In the genomic region with DNA sequence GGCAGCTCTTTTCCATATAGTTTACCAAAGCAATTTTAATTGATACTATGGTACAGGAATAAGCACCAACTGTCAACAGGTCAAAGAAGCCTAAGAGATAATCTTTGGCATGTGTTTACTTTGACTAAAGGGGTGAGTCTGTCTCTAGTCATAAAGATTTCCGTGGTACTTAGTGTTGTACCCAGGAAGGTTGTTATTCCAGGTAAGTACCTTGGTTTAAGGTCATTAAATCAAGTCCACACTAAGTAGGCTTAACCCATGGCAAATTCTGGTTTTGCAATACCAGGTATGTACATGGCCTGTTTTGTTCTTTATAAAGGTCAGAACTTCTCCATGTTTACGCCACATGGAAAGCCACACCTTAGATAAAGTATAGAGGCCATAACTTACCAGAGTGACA, we compare ENCODE assay signal across 17 cellular contexts. TPM values are rescaled to one million over a fixed set of nuclear protein-coding genes. Genes with fewer than 3 reads are reported as not detected.
DNase-seq lines count a peak whose midpoint lies in the region; ATAC-seq, FAIRE-seq and TF ChIP-seq lines count a peak whose summit lies in the region.
"Had no signal": no experiment of that assay in that cellular context is flagged by ENCODE, and none has a peak within 500 bp of the region (broad histone marks: within the 10 kb centered on the region; RNA-seq: fewer than 3 reads in every experiment).

No MANE protein-coding gene starts in this region.

- peak overlapping the region; percentile 15 to 89 for H3K27ac ChIP-seq in esophagus (ENCODE audit: low read depth in 2 of 2, low read length in 1 of 2)
- H3K27ac ChIP-seq in mucosa of rectum (ENCODE audit: low read depth in 2 of 2, low read length in 2 of 2): peak overlapping the region; percentile 34 to 78
- H3K27ac ChIP-seq in gastroesophageal sphincter: no peak overlapping the region

- H3K4me1 ChIP-seq in esophagus (ENCODE audit: control insufficient read depth in 2 of 2, insufficient read depth in 2 of 2, low read length in 1 of 2) (peaks cover 0 to 7% of the 10 kb centered on the region in 2 donors), mucosa of rectum (ENCODE audit: control insufficient read depth in 2 of 2, insufficient read depth in 2 of 2, low read length in 2 of 2) (peaks cover 30 to 55% of the 10 kb centered on the region in 2 donors), gastroesophageal sphincter (peaks cover 22 to 67% (median 24%) of the 10 kb centered on the region in 3 donors)

- FAIRE-seq in HTR-8/SVneo (lab: Jason Lieb, UNC): peak; percentile 74
- FAIRE-seq: A204.1, GM12892 had no signal

- 69 to 72% methylated on average over 2 of the region's 2 CpGs for WGBS in esophagus, 2 donors
- WGBS in gastroesophageal sphincter (ENCODE audit: low coverage in 1 of 2), 2 donors: 92 to 94% methylated on average over 2 of the region's 2 CpGs

- TF ChIP-seq POLR2A in gastroesophageal sphincter (IDR thresholded peaks at IDR 0.05): no peak

- H3K9ac ChIP-seq in mucosa of rectum (ENCODE audit: low read depth in 1 of 2, low read length in 2 of 2): no peak overlapping the region

- no peaks in the 10 kb centered on the region for H3K27me3 Mint-ChIP-seq in activated T-helper 17 cell treated with anti-CD3 and anti-CD28 coated beads, Interleukin-2, amount 50 U/mL, for 72 hours
- H3K27me3 Mint-ChIP-seq: B cell; CD4-positive, alpha-beta T cell had no signal

- no peaks in the 10 kb centered on the region for H3K27me3 ChIP-seq in esophagus (ENCODE audit: control insufficient read depth in 1 of 2, insufficient read depth in 2 of 2, low read length in 2 of 2)
- no peaks in the 10 kb centered on the region for H3K27me3 ChIP-seq in mucosa of rectum (ENCODE audit: control insufficient read depth in 2 of 2, insufficient read depth in 2 of 2, low read length in 2 of 2)
- H3K27me3 ChIP-seq in gastroesophageal sphincter: no peaks in the 10 kb centered on the region

- H3K9me3 Mint-ChIP-seq in activated T-helper 17 cell treated with anti-CD3 and anti-CD28 coated beads, Interleukin-2, amount 50 U/mL, for 72 hours: no peaks in the 10 kb centered on the region
- H3K9me3 Mint-ChIP-seq: CD4-positive, alpha-beta T cell had no signal

- ATAC-seq in GM21423 (IDR thresholded peaks at IDR 0.05; ENCODE audit: unreplicated experiment): no peak
- ATAC-seq in gastroesophageal sphincter: no peak
- ATAC-seq in activated T-helper 17 cell treated with anti-CD3 and anti-CD28 coated beads, Interleukin-2, amount 50 U/mL, for 72 hours (replicated peaks): no peak

- peaks cover 100% of the 10 kb centered on the region for H3K36me3 Mint-ChIP-seq in activated T-helper 17 cell treated with anti-CD3 and anti-CD28 coated beads, Interleukin-2, amount 50 U/mL, for 72 hours (ENCODE audit: low read depth)

- H3K4me3 ChIP-seq in esophagus (ENCODE audit: low read depth in 1 of 2, low read length in 2 of 2): no peak overlapping the region
- H3K4me3 ChIP-seq in mucosa of rectum (ENCODE audit: low read length in 2 of 2): no peak overlapping the region
- H3K4me3 ChIP-seq in gastroesophageal sphincter: no peak overlapping the region
- H3K4me3 ChIP-seq: HAP-1 had no signal

- H3K4me3 Mint-ChIP-seq in activated T-helper 17 cell treated with anti-CD3 and anti-CD28 coated beads, Interleukin-2, amount 50 U/mL, for 72 hours: no peak overlapping the region
- H3K4me3 Mint-ChIP-seq: B cell; CD4-positive, alpha-beta T cell had no signal

- H3K36me3 ChIP-seq in esophagus (ENCODE audit: control insufficient read depth in 2 of 2, insufficient read depth in 2 of 2, low read length in 1 of 2) (peaks cover 6 to 15% of the 10 kb centered on the region in 2 donors), mucosa of rectum (ENCODE audit: control insufficient read depth in 2 of 2, insufficient read depth in 2 of 2, low read length in 2 of 2) (peaks cover 51 to 62% of the 10 kb centered on the region in 2 donors), gastroesophageal sphincter (peaks cover 13 to 69% of the 10 kb centered on the region in 2 donors)

- no peak for TF ChIP-seq CTCF in gastroesophageal sphincter (IDR thresholded peaks at IDR 0.05)

- H3K4me1 Mint-ChIP-seq in activated T-helper 17 cell treated with anti-CD3 and anti-CD28 coated beads, Interleukin-2, amount 50 U/mL, for 72 hours: peaks cover 40% of the 10 kb centered on the region

- H3K9me3 ChIP-seq in esophagus (ENCODE audit: control insufficient read depth in 2 of 2, insufficient read depth in 1 of 2, low read depth in 1 of 2, low read length in 1 of 2) (no peaks in the 10 kb centered on the region), mucosa of rectum (ENCODE audit: control insufficient read depth in 2 of 2, low read length in 2 of 2) (no peaks in the 10 kb centered on the region), gastroesophageal sphincter (no peaks in the 10 kb centered on the region)
- H3K9me3 ChIP-seq: HAP-1 had no signal

- H3K27ac Mint-ChIP-seq in activated T-helper 17 cell treated with anti-CD3 and anti-CD28 coated beads, Interleukin-2, amount 50 U/mL, for 72 hours: no peak overlapping the region
- H3K27ac Mint-ChIP-seq: B cell had no signal

- no peak for DNase-seq in HTR-8/SVneo (ENCODE audit: insufficient read length, low spot score)
- DNase-seq in NCI-H82 treated with DMSO at 0.1 percent for 48 hours (lab: John Stamatoyannopoulos, UW; ENCODE audit: unreplicated experiment): no peak
- DNase-seq: C1 segment of cervical spinal cord; CD4-positive, alpha-beta T cell; COR-L47; DND-41; GDM1; GOT3 had no signal

- TF ChIP-seq EP300 in gastroesophageal sphincter (IDR thresholded peaks at IDR 0.05): no peak

RNA-seq across cellular contexts. Expression of gene MAX, which starts 10.0 kb away (rescaled TPM):
- 10 to 100 TPM; 52.2 to 66.8 TPM for polyA plus RNA-seq in esophagus
- 10 to 100 TPM; 61.8 to 87.1 (median 80.9) TPM for total RNA-seq in gastroesophageal sphincter
- 100 to 1,000 TPM; 105 to 139 TPM for total RNA-seq in activated T-helper 17 cell treated with anti-CD3 and anti-CD28 coated beads, Interleukin-2, amount 50 U/mL, for 72 hours

Comparison
In these comparisons a context has a peak if more than half of its experiments do, and no peak if none do; other contexts are left out.
1. H3K27ac ChIP-seq: peak in esophagus (2 of 2) and mucosa of rectum (2 of 2); none in gastroesophageal sphincter (0 of 4).